ENCODE assay signal across 20 cellular contexts in genomic region chr11:85863855-85864254, GRCh38. TPM values are rescaled to one million over a fixed set of nuclear protein-coding genes. Genes with fewer than 3 reads are reported as not detected.
"Had no signal": no experiment of that assay in that cellular context is flagged by ENCODE, and none has a peak within 500 bp of the region (broad histone marks: within the 10 kb centered on the region; RNA-seq: fewer than 3 reads in every experiment).

No MANE protein-coding gene starts in this region.

- H3K4me3 ChIP-seq: cardiac muscle cell, esophagus muscularis mucosa, ovary, psoas muscle, skin epidermis, tibial nerve had no signal

- DNase-seq: activated B cell treated with CpG ODN at 0.5 μM for 24 hours; activated CD4-positive, alpha-beta memory T cell treated with anti-CD3 and anti-CD28 coated beads, Interleukin-2, amount 10 ng/mL, durations not matched to agents 7 days and 5 days; activated CD4-positive, alpha-beta T cell treated with anti-CD3 and anti-CD28 coated beads for 48 hours; activated CD8-positive, alpha-beta memory T cell treated with anti-CD3 and anti-CD28 coated beads, Interleukin-2, amount 10 ng/mL, durations not matched to agents 7 days and 5 days; activated naive CD8-positive, alpha-beta T cell treated with anti-CD3 and anti-CD28 coated beads for 36 hours; amygdala; effector memory CD4-positive, alpha-beta T cell; mesenchymal stem cell; naive thymus-derived CD8-positive, alpha-beta T cell; ovary; psoas muscle; right cardiac atrium; stimulated activated naive CD8-positive, alpha-beta T cell treated with anti-CD3 and anti-CD28 coated beads, Interleukin-15, Interleukin-2, amounts not matched to agents 100 U/mL and 50 U/mL, for 24 hours had no signal

- H3K9me3 ChIP-seq: esophagus muscularis mucosa, ovary, psoas muscle, tibial nerve had no signal

- ATAC-seq: activated CD8-positive, alpha-beta memory T cell treated with anti-CD3 and anti-CD28 coated beads, Interleukin-2, amount 10 ng/mL, durations not matched to agents 7 days and 5 days; naive thymus-derived CD8-positive, alpha-beta T cell; psoas muscle; right cardiac atrium; stimulated activated naive CD8-positive, alpha-beta T cell treated with anti-CD3 and anti-CD28 coated beads, Interleukin-15, Interleukin-2, amounts not matched to agents 100 U/mL and 50 U/mL, for 24 hours had no signal

- H3K27me3 ChIP-seq: cardiac muscle cell, esophagus muscularis mucosa, ovary, tibial nerve had no signal

- H3K4me1 ChIP-seq: esophagus muscularis mucosa, psoas muscle, tibial nerve had no signal

- H3K36me3 ChIP-seq: cardiac muscle cell, esophagus muscularis mucosa, ovary, tibial nerve had no signal

- H3K27ac ChIP-seq: cardiac muscle cell, esophagus muscularis mucosa, ovary, psoas muscle, skin epidermis, tibial nerve had no signal

RNA-seq across cellular contexts. Expression of gene CCDC83, which starts 8.7 kb away (rescaled TPM):
- total RNA-seq: activated B cell treated with CpG ODN at 0.5 μM for 24 hours; activated CD4-positive, alpha-beta memory T cell treated with anti-CD3 and anti-CD28 coated beads, Interleukin-2, amount 10 ng/mL, durations not matched to agents 7 days and 5 days; activated CD8-positive, alpha-beta memory T cell treated with anti-CD3 and anti-CD28 coated beads, Interleukin-2, amount 10 ng/mL, durations not matched to agents 7 days and 5 days; activated naive CD8-positive, alpha-beta T cell treated with anti-CD3 and anti-CD28 coated beads for 36 hours; cardiac muscle cell; chondrocyte; endothelial cell of umbilical vein; esophagus muscularis mucosa; lower leg skin; naive thymus-derived CD8-positive, alpha-beta T cell; ovary; psoas muscle; right cardiac atrium; tibial nerve had no signal
